ENCODE assay signal across 10 cellular contexts in genomic region chr3:185928532-185928931, GRCh38. TPM values are rescaled to one million over a fixed set of nuclear protein-coding genes. Genes with fewer than 3 reads are reported as not detected.
DNase-seq lines count a peak whose midpoint lies in the region; ATAC-seq and TF ChIP-seq lines count a peak whose summit lies in the region.
"Had no signal": no experiment of that assay in that cellular context is flagged by ENCODE, and none has a peak within 500 bp of the region (broad histone marks: within the 10 kb centered on the region; RNA-seq: fewer than 3 reads in every experiment).

No MANE protein-coding gene starts in this region.

- H3K27me3 Mint-ChIP-seq in activated CD8-positive, alpha-beta T cell treated with anti-CD3 and anti-CD28 coated beads for 36 hours = no peaks in the 10 kb centered on the region

- TF ChIP-seq CTCF in left ventricle myocardium inferior (IDR thresholded peaks at IDR 0.05; ENCODE audit: borderline replicate concordance) (no peak), heart right ventricle (IDR thresholded peaks at IDR 0.05) (no peak), transverse colon (IDR thresholded peaks at IDR 0.05) (no peak), body of pancreas (IDR thresholded peaks at IDR 0.05) (no peak)
- TF ChIP-seq CTCF in activated CD8-positive, alpha-beta T cell treated with anti-CD3 and anti-CD28 coated beads for 36 hours (IDR thresholded peaks at IDR 0.05) = no peak

- no peak for DNase-seq in left ventricle myocardium inferior
- DNase-seq in heart right ventricle = no peak
- no peak for DNase-seq in activated CD8-positive, alpha-beta T cell treated with anti-CD3 and anti-CD28 coated beads for 36 hours
- DNase-seq in transverse colon = no peak
- DNase-seq in DMS79 treated with DMSO at 0.1 percent for 48 hours (lab: John Stamatoyannopoulos, UW) = no peak
- no peak for DNase-seq in stimulated activated naive CD4-positive, alpha-beta T cell treated with Interleukin-2 at 50 U/mL for 16 hours (lab: John Stamatoyannopoulos, UW)
- no peak for DNase-seq in body of pancreas
- DNase-seq: cerebellar nuclear complex, mesendoderm had no signal

- 27 to 34% methylated on average over 1 of the region's 1 CpG for WGBS in heart right ventricle, 2 donors
- 29 to 30% methylated on average over 1 of the region's 1 CpG for WGBS in transverse colon (ENCODE audit: low coverage in 1 of 2), 2 donors
- 57 to 67% methylated on average over 1 of the region's 1 CpG for WGBS in body of pancreas, 2 donors

- H3K4me3 ChIP-seq in left ventricle myocardium inferior (peak overlapping the region; percentile 98), heart right ventricle (peak overlapping the region in 5 of 10 donors; percentile 7 to 100 (median 21)), iPS-20b (ENCODE audit: low read length) (peak overlapping the region; percentile 88), transverse colon (peak overlapping the region in 1 of 4 donors; percentile 22), body of pancreas (no peak overlapping the region)

- no peak for TF ChIP-seq EP300 in transverse colon (IDR thresholded peaks at IDR 0.05; ENCODE audit: low read depth)

- CTCF ChIA-PET in activated CD8-positive, alpha-beta T cell treated with anti-CD3 and anti-CD28 coated beads for 36 hours (lab: Charles Lee) = interaction anchor here (0.8 to 10.4 kb wide), 5 partner anchors 9 to 268 kb away, joined by 3 to 93 read pairs (median 5); partner anchors contain the start of gene TRA2B

- H3K27ac ChIP-seq in left ventricle myocardium inferior (replicated peaks) (peak overlapping the region; percentile 0), heart right ventricle (peak overlapping the region in 3 of 10 donors; percentile 22 to 56 (median 24)), iPS-20b (ENCODE audit: low read length) (no peak overlapping the region), transverse colon (peak overlapping the region; percentile 38 to 74 (median 54)), body of pancreas (peak overlapping the region in 2 of 4 donors; percentile 2 to 50)

- no peaks in the 10 kb centered on the region for H3K27me3 ChIP-seq in left ventricle myocardium inferior (ENCODE audit: low read depth)
- no peaks in the 10 kb centered on the region for H3K27me3 ChIP-seq in heart right ventricle
- H3K27me3 ChIP-seq in iPS-20b (ENCODE audit: insufficient read depth, low read length) = no peaks in the 10 kb centered on the region
- H3K27me3 ChIP-seq in transverse colon = no peaks in the 10 kb centered on the region
- no peaks in the 10 kb centered on the region for H3K27me3 ChIP-seq in body of pancreas

- H3K9me3 ChIP-seq in left ventricle myocardium inferior (replicated peaks) = no peaks in the 10 kb centered on the region
- no peaks in the 10 kb centered on the region for H3K9me3 ChIP-seq in heart right ventricle
- H3K9me3 ChIP-seq in iPS-20b (ENCODE audit: insufficient read depth, low read depth, low read length) = no peaks in the 10 kb centered on the region
- H3K9me3 ChIP-seq in transverse colon = no peaks in the 10 kb centered on the region
- no peaks in the 10 kb centered on the region for H3K9me3 ChIP-seq in body of pancreas

- ATAC-seq in heart right ventricle = no peak
- ATAC-seq in activated CD8-positive, alpha-beta T cell treated with anti-CD3 and anti-CD28 coated beads for 36 hours = no peak
- ATAC-seq in body of pancreas = no peak

- H3K27ac Mint-ChIP-seq in activated CD8-positive, alpha-beta T cell treated with anti-CD3 and anti-CD28 coated beads for 36 hours = peak overlapping the region; percentile 66

- POLR2A ChIA-PET in activated CD8-positive, alpha-beta T cell treated with anti-CD3 and anti-CD28 coated beads for 36 hours (lab: Charles Lee) = interaction anchor here (0.6 to 10.7 kb wide), 8 partner anchors 8 to 1920 kb away, joined by 3 to 144 read pairs (median 8); partner anchors contain the start of genes EIF4A2 and TRA2B

- intact Hi-C loops in left ventricle myocardium inferior (cut with micrococcal nuclease) = no loop called here
- intact Hi-C loops in heart right ventricle (cut with DNase I) = loop anchor here in 1 of 10 donors (10.0 kb wide), 1 partner anchor 194 kb away; no protein-coding TSS in a partner anchor
- intact Hi-C loops in activated CD8-positive, alpha-beta T cell treated with anti-CD3 and anti-CD28 coated beads for 36 hours (cut with micrococcal nuclease) = no loop called here
- intact Hi-C loops in transverse colon (cut with DNase I; ENCODE audit: low total_unique reads) = no loop called here
- intact Hi-C loops in body of pancreas (cut with DNase I) = no loop called here

- H3K9ac ChIP-seq in iPS-20b (ENCODE audit: low read depth, low read length) = no peak overlapping the region

- in situ Hi-C loops in transverse colon (cut with MboI; ENCODE audit: low pct_ligation_motif_present in 1 of 4, low pct_unique_long_range_greater_than_20kb in 1 of 4, low sequenced_read_pairs in 3 of 4) = loop anchor here in 1 of 4 donors (10.0 kb wide), 1 partner anchor 856 kb away; the partner anchor contains the start of gene EIF4A2

- H3K4me3 Mint-ChIP-seq in activated CD8-positive, alpha-beta T cell treated with anti-CD3 and anti-CD28 coated beads for 36 hours = peak overlapping the region; percentile 100

- H3K4me1 Mint-ChIP-seq in activated CD8-positive, alpha-beta T cell treated with anti-CD3 and anti-CD28 coated beads for 36 hours (ENCODE audit: low read depth) = peaks cover 85% of the 10 kb centered on the region

- H3K4me1 ChIP-seq in left ventricle myocardium inferior (peaks cover 99% of the 10 kb centered on the region), heart right ventricle (peaks cover 37 to 100% (median 92%) of the 10 kb centered on the region in 9 donors), iPS-20b (ENCODE audit: insufficient read depth, low read length) (peaks cover 53% of the 10 kb centered on the region), transverse colon (peaks cover 66 to 94% (median 73%) of the 10 kb centered on the region in 4 donors), body of pancreas (peaks cover 81% of the 10 kb centered on the region)

- H3K9me3 Mint-ChIP-seq in activated CD8-positive, alpha-beta T cell treated with anti-CD3 and anti-CD28 coated beads for 36 hours = no peaks in the 10 kb centered on the region

- H3K36me3 ChIP-seq in left ventricle myocardium inferior = peaks cover 21% of the 10 kb centered on the region
- H3K36me3 ChIP-seq in heart right ventricle = peaks cover 0 to 80% (median 20%) of the 10 kb centered on the region in 9 donors
- peaks cover 91% of the 10 kb centered on the region for H3K36me3 ChIP-seq in iPS-20b (ENCODE audit: insufficient read depth, low read depth, low read length)
- H3K36me3 ChIP-seq in transverse colon = peaks cover 0 to 22% (median 10%) of the 10 kb centered on the region in 4 donors
- peaks cover 5 to 15% of the 10 kb centered on the region in 2 donors for H3K36me3 ChIP-seq in body of pancreas (replicated peaks in 1 of 2; ENCODE audit: insufficient read depth in 1 of 2, low read depth in 2 of 2)

- TF ChIP-seq POLR2A in transverse colon (IDR thresholded peaks at IDR 0.05) = no peak
- TF ChIP-seq POLR2A in body of pancreas (IDR thresholded peaks at IDR 0.05) = no peak

- H3K36me3 Mint-ChIP-seq in activated CD8-positive, alpha-beta T cell treated with anti-CD3 and anti-CD28 coated beads for 36 hours (ENCODE audit: low read depth) = peaks cover 94% of the 10 kb centered on the region

RNA-seq across cellular contexts. Expression of gene TRA2B, which starts 9.3 kb away (rescaled TPM):
- total RNA-seq in left ventricle myocardium inferior (42.7 TPM), heart right ventricle (10 to 100 TPM; 46.3 to 75.9 (median 52.1) TPM), transverse colon (100 to 1,000 TPM in 2 of 4 donors, 10 to 100 TPM in 2; 69.1 to 154 (median 92.6) TPM), body of pancreas (100 to 1,000 TPM in 1 of 2 donors, 10 to 100 TPM in 1; 74.2 to 323 TPM)
- polyA plus RNA-seq in heart right ventricle = 10 to 100 TPM; 43.6 to 44.5 TPM
- total RNA-seq in activated CD8-positive, alpha-beta T cell treated with anti-CD3 and anti-CD28 coated beads for 36 hours = 100 to 1,000 TPM; 210 to 219 TPM

Comparison
In these comparisons a context has a peak if more than half of its experiments do, and no peak if none do; other contexts are left out.
1. H3K4me3 ChIP-seq: peak in left ventricle myocardium inferior (single experiment) and iPS-20b (single experiment); none in body of pancreas (0 of 2).